In genomic region chr5:116778611-116779010, GRCh38 we compare ENCODE assay signal across 1 cellular context.
TF ChIP-seq lines count a peak whose summit lies in the region.

No MANE protein-coding gene starts in this region.

TF ChIP-seq in GM23338, 12 proteins besides CTCF, POLR2A, EP300 and RAD21:
- TF ChIP-seq ZNF462 (CRISPR knock-in tag; IDR thresholded peaks at IDR 0.05) = no peak
- TF ChIP-seq EZH2 (IDR thresholded peaks at IDR 0.05; ENCODE audit: low read depth, unreplicated experiment) = no peak
- TF ChIP-seq ZNF331 (CRISPR knock-in tag; IDR thresholded peaks at IDR 0.05; ENCODE audit: low read depth) = no peak
- TF ChIP-seq EZH2phosphoT487 (IDR thresholded peaks at IDR 0.05; ENCODE audit: unreplicated experiment) = no peak
- no peak for TF ChIP-seq POLR2AphosphoS5 (IDR thresholded peaks at IDR 0.05; ENCODE audit: low read depth)
- TF ChIP-seq ZNF114 (CRISPR knock-in tag; IDR thresholded peaks at IDR 0.05) = no peak
- TF ChIP-seq, protein P1, sequence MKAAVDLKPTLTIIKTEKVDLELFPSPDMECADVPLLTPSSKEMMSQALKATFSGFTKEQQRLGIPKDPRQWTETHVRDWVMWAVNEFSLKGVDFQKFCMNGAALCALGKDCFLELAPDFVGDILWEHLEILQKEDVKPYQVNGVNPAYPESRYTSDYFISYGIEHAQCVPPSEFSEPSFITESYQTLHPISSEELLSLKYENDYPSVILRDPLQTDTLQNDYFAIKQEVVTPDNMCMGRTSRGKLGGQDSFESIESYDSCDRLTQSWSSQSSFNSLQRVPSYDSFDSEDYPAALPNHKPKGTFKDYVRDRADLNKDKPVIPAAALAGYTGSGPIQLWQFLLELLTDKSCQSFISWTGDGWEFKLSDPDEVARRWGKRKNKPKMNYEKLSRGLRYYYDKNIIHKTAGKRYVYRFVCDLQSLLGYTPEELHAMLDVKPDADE (IDR thresholded peaks at IDR 0.05) = no peak
- TF ChIP-seq NANOG (IDR thresholded peaks at IDR 0.05; ENCODE audit: borderline replicate concordance) = no peak
- no peak for TF ChIP-seq STAT1 (IDR thresholded peaks at IDR 0.05; ENCODE audit: unreplicated experiment)
- TF ChIP-seq CREB1 (CRISPR knock-in tag; IDR thresholded peaks at IDR 0.05; ENCODE audit: low read depth) = no peak
- TF ChIP-seq REST (IDR thresholded peaks at IDR 0.05; ENCODE audit: unreplicated experiment) = no peak
- no peak for TF ChIP-seq JUNB (IDR thresholded peaks at IDR 0.05; ENCODE audit: unreplicated experiment)
